8 cellular contexts compared by ENCODE assay signal in the genomic region with DNA sequence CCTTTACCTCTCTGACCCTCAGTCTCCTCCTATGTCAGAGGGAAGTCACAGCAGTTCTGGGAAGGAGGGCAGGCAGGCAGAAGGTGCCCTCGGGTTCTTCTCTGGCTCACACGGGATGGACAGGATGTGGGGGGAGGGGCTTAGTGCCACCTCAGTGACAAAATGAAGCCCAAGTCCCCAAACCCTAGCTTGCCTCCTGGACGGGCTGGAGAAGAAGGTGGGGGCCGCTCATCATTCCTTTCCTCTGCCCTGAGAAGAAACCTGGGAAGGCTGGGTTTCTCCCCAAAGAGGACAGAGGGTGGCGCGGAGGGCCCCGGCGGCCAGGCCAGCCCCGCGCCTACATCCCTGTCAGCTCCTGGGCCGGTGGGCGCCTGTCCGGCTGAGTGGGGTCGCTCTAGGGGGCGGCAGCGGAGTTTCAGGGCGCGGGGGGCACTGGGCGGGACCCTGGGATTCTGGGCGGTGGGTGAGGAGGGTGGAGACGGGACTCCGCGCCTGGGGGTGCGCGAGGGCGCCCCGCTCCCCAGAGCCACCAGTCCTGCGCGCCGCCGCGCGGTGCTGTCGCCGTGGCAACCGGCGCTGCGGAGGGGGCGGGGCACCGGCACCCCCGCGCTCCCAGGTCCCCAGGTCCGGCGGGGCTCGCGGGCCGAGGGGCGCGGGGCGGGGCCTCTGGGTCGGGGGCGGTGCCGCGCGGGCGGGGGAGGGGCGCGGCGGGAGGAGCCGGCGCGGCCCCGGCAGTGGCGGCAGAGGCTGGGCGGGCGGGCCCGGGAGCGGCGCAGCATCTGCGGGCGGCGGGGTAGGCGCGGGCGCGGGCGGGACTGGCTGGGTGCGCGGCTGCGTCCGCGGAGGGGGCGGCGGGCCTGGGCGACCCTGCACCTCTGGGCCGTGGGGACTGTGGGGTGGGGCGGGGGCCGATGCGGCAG. TPM values are rescaled to one million over a fixed set of nuclear protein-coding genes. Genes with fewer than 3 reads are reported as not detected.
DNase-seq lines count a peak whose midpoint lies in the region; TF ChIP-seq lines count a peak whose summit lies in the region.

Gene TMEM121, plus strand, starts transcription at position 723 of the 920 bp plus-strand sequence. CDS start 2,252 bp downstream, outside the sequence.

- H3K4me1 Mint-ChIP-seq in endothelial cell (ENCODE audit: unreplicated experiment), result no peaks in the 10 kb centered on the region
- H3K4me1 Mint-ChIP-seq in type B pancreatic cell (ENCODE audit: unreplicated experiment), result no peaks in the 10 kb centered on the region

- peaks cover 14% of the 10 kb centered on the region for H3K27me3 Mint-ChIP-seq in endothelial cell (ENCODE audit: unreplicated experiment)
- peaks cover 30% of the 10 kb centered on the region for H3K27me3 Mint-ChIP-seq in type B pancreatic cell

- no peak for TF ChIP-seq CTCF in WI38 (IDR thresholded peaks at IDR 0.05; ENCODE audit: low read depth, low read length)
- no peak for TF ChIP-seq CTCF in endothelial cell (IDR thresholded peaks at IDR 0.05; ENCODE audit: unreplicated experiment)
- no peak for TF ChIP-seq CTCF in type B pancreatic cell (conservative IDR thresholded peaks at IDR 0.05)

- H3K27ac Mint-ChIP-seq in endothelial cell (ENCODE audit: unreplicated experiment) (no peak within 1 kb of the TSS), type B pancreatic cell (no peak within 1 kb of the TSS)

- no peaks in the 10 kb centered on the region for H3K9me3 Mint-ChIP-seq in endothelial cell (ENCODE audit: unreplicated experiment)
- no peaks in the 10 kb centered on the region for H3K9me3 Mint-ChIP-seq in type B pancreatic cell

- DNase-seq in activated CD4-positive, alpha-beta T cell treated with anti-CD3 and anti-CD28 coated beads for 48 hours, result peak; percentile 46
- no peak for DNase-seq in activated CD4-positive, alpha-beta T cell treated with anti-CD3 and anti-CD28 coated beads, Interleukin-2, amount 50 U/mL, for 4 hours
- peak; percentile 30 for DNase-seq in endothelial cell (ENCODE audit: low spot score)
- DNase-seq in myocyte (ENCODE audit: low read depth), result peak; percentile 11
- DNase-seq in type B pancreatic cell (ENCODE audit: extremely low spot score, unreplicated experiment), result peak; percentile 72
- DNase-seq in HuH-7 (ENCODE audit: low spot score), result no peak
- no peak for DNase-seq in NCI-H1694 (lab: John Stamatoyannopoulos, UW)

- no peaks in the 10 kb centered on the region for H3K36me3 Mint-ChIP-seq in endothelial cell (ENCODE audit: low read depth, unreplicated experiment)
- no peaks in the 10 kb centered on the region for H3K36me3 Mint-ChIP-seq in type B pancreatic cell

- H3K4me3 Mint-ChIP-seq in endothelial cell (ENCODE audit: unreplicated experiment) (peak within 1 kb of the TSS; percentile 79), type B pancreatic cell (peak within 1 kb of the TSS; percentile 72)

- H3K4me3 ChIP-seq in WI38 (ENCODE audit: low read depth, low read length), result peak within 1 kb of the TSS; percentile 62

RNA-seq across cellular contexts. Expression of gene TMEM121, which starts in this region (rescaled TPM):
- total RNA-seq in endothelial cell (ENCODE audit: unreplicated experiment), result 1.6 TPM
- 3.9 and 5.3 TPM in 2 replicates for total RNA-seq in myocyte
- polyA plus RNA-seq in myocyte (2012), result 2.3 TPM
- total RNA-seq in type B pancreatic cell (ENCODE audit: low replicate concordance), result 1.4 and 5.5 TPM in 2 replicates

Comparison
In these comparisons a context has a peak if more than half of its experiments do, and no peak if none do; other contexts are left out.
1. DNase-seq: peak in activated CD4-positive, alpha-beta T cell treated with anti-CD3 and anti-CD28 coated beads for 48 hours (single experiment), endothelial cell (single experiment), myocyte (single experiment) and type B pancreatic cell (single experiment); none in activated CD4-positive, alpha-beta T cell treated with anti-CD3 and anti-CD28 coated beads, Interleukin-2, amount 50 U/mL, for 4 hours (0 of 2), HuH-7 (single experiment) and NCI-H1694 (single experiment).